In the genomic region with DNA sequence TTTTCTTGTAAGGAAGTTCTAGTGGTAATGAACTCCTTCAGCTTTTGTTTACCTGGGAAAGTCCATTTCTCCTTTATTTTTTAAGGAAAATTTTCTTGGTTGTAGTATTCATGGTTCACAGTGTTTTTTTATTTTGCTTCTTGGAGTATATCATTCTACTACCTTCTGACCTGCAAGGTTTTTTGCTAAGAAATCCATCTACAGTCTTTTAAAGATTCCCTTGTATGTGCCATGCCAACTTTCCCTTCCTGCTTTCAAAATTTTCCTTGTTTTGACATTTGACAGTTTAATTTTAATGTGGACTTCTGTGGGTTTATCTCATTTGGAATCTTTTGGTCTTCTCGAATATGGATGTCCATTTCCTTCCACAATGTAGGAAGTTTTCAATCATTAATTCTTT, we compare ENCODE assay signal across 37 cellular contexts.
DNase-seq lines count a peak whose midpoint lies in the region; ATAC-seq, FAIRE-seq and TF ChIP-seq lines count a peak whose summit lies in the region.
"Had no signal": no experiment of that assay in that cellular context is flagged by ENCODE, and none has a peak within 500 bp of the region (broad histone marks: within the 10 kb centered on the region; RNA-seq: fewer than 3 reads in every experiment).

No MANE protein-coding gene starts in this region.

- SMC1A ChIA-PET in GM12878 (lab: Charles Lee; ENCODE audit: uncharacterized antibody, unreplicated experiment) = no interaction called here

- H3K4me3 Mint-ChIP-seq in MCF 10A (ENCODE audit: unreplicated experiment) (no peak overlapping the region), natural killer cell (no peak overlapping the region)
- H3K4me3 Mint-ChIP-seq: B cell; CD14-positive monocyte; CD4-positive, alpha-beta memory T cell; CD4-positive, alpha-beta T cell; CD4-positive, CD25-positive, alpha-beta regulatory T cell; CD8-positive, alpha-beta memory T cell; CD8-positive, alpha-beta T cell had no signal

- in situ Hi-C loops in GM12878 (cut with MboI) = no loop called here

- H3K27me3 ChIP-seq in HCT116 (ENCODE audit: insufficient read depth, low read length) (no peaks in the 10 kb centered on the region), GM12878 (replicated peaks in 1 of 2; ENCODE audit: control insufficient read depth in 2 of 2, insufficient read depth in 2 of 2, low read length in 1 of 2) (no peaks in the 10 kb centered on the region), right cardiac atrium (ENCODE audit: control insufficient read depth, insufficient read depth) (no peaks in the 10 kb centered on the region)
- H3K27me3 ChIP-seq: BE2C; BLaER1; BLaER1 treated with 17β-estradiol and CSF1 and Interleukin-3, amounts not matched to agents 10 nM and 100 nM had no signal

- ATAC-seq in HCT116 (no peak), GM12878 (no peak), HG02763 (IDR thresholded peaks at IDR 0.05; ENCODE audit: unreplicated experiment) (no peak), right cardiac atrium (no peak), natural killer cell (no peak)
- ATAC-seq: A549; CD8-positive, alpha-beta T cell had no signal

- H3K36me3 Mint-ChIP-seq in MCF 10A (ENCODE audit: insufficient read depth, unreplicated experiment) = no peaks in the 10 kb centered on the region
- H3K36me3 Mint-ChIP-seq in natural killer cell = peaks cover 19% of the 10 kb centered on the region
- H3K36me3 Mint-ChIP-seq: CD14-positive monocyte; CD4-positive, alpha-beta memory T cell; CD4-positive, CD25-positive, alpha-beta regulatory T cell; CD8-positive, alpha-beta memory T cell; CD8-positive, alpha-beta T cell had no signal

- no peak overlapping the region for H2AFZ ChIP-seq in HCT116 (ENCODE audit: low read depth, low read length, poor library complexity, severe bottlenecking)
- no peak overlapping the region for H2AFZ ChIP-seq in GM12878 (ENCODE audit: control insufficient read depth, low read depth, low read length)

- no peaks in the 10 kb centered on the region; the same call in 1 of the 2 replicates for H3K9me2 ChIP-seq in HCT116 (ENCODE audit: insufficient read depth)

- no peak for TF ChIP-seq RAD21 in HCT116 (IDR thresholded peaks at IDR 0.05; ENCODE audit: low read depth)
- no peak for TF ChIP-seq RAD21 in GM12878 (IDR thresholded peaks at IDR 0.05; ENCODE audit: insufficient read depth, low read depth, low read length)

- CTCF ChIA-PET in HCT116 (lab: Charles Lee) (no interaction called here), HEK293 (lab: Yijun Ruan, JAX) (no interaction called here), GM12878 (lab: Yijun Ruan, JAX) (no interaction called here), MCF 10A (lab: Yijun Ruan, JAX) (no interaction called here)

- H3K9me3 ChIP-seq in HCT116 (ENCODE audit: control insufficient read depth in 1 of 2, insufficient read depth in 1 of 2, low read depth in 1 of 2, low read length in 2 of 2) (no peaks in the 10 kb centered on the region; a peak in 1 of 4 replicates), HEK293 (ENCODE audit: control insufficient read depth, insufficient read depth, low read depth, low read length) (no peaks in the 10 kb centered on the region), GM12878 (replicated peaks; ENCODE audit: control insufficient read depth, insufficient read depth, low read length) (no peaks in the 10 kb centered on the region), right cardiac atrium (ENCODE audit: control insufficient read depth, low read length) (no peaks in the 10 kb centered on the region)
- H3K9me3 ChIP-seq: A549, BE2C, Caco-2 had no signal

- H3K9me3 Mint-ChIP-seq in MCF 10A (ENCODE audit: unreplicated experiment) (peaks cover 19% of the 10 kb centered on the region), natural killer cell (peaks cover 12 to 15% of the 10 kb centered on the region in 2 donors)

- H3K27ac Mint-ChIP-seq in MCF 10A (ENCODE audit: low read depth, unreplicated experiment) (no peak overlapping the region), natural killer cell (no peak overlapping the region)
- H3K27ac Mint-ChIP-seq: B cell; CD14-positive monocyte; CD4-positive, alpha-beta T cell; CD4-positive, CD25-positive, alpha-beta regulatory T cell; CD8-positive, alpha-beta memory T cell; CD8-positive, alpha-beta T cell had no signal

- H3K9ac ChIP-seq in HCT116 (ENCODE audit: low read length) (no peak overlapping the region), GM12878 (ENCODE audit: control insufficient read depth, insufficient read depth, low read length) (no peak overlapping the region)
- H3K9ac ChIP-seq: BLaER1; BLaER1 treated with 17β-estradiol and CSF1 and Interleukin-3, amounts not matched to agents 10 nM and 100 nM had no signal

- WGBS in GM12878 (ENCODE audit: insufficient coverage, insufficient replicate concordance, low lambda C conversion rate, missing lambda C conversion rate) = 0% methylated on average over 1 of the region's 1 CpG
- WGBS in right cardiac atrium = 56% methylated on average over 1 of the region's 1 CpG

- H3K4me1 Mint-ChIP-seq in MCF 10A (ENCODE audit: insufficient read depth, unreplicated experiment) (no peaks in the 10 kb centered on the region), natural killer cell (no peaks in the 10 kb centered on the region)
- H3K4me1 Mint-ChIP-seq: B cell; CD14-positive monocyte; CD4-positive, alpha-beta memory T cell; CD4-positive, CD25-positive, alpha-beta regulatory T cell; CD8-positive, alpha-beta memory T cell had no signal

- H3K4me2 ChIP-seq in HCT116 (ENCODE audit: low read length) (no peak overlapping the region), GM12878 (ENCODE audit: control insufficient read depth, insufficient read depth) (no peak overlapping the region)
- H3K4me2 ChIP-seq: A549; BLaER1; BLaER1 treated with 17β-estradiol and CSF1 and Interleukin-3, amounts not matched to agents 10 nM and 100 nM had no signal

- no peak for TF ChIP-seq POLR2A in HCT116 (IDR thresholded peaks at IDR 0.05; ENCODE audit: borderline replicate concordance, extremely low read depth, insufficient read depth, insufficient read length)
- TF ChIP-seq POLR2A in GM12878 (IDR thresholded peaks at IDR 0.05; ENCODE audit: low read depth, low read length) = no peak

- H3K36me3 ChIP-seq in HCT116 (ENCODE audit: control insufficient read depth in 1 of 2, insufficient read depth in 2 of 2, low read length in 2 of 2) (no peaks in the 10 kb centered on the region), HEK293 (ENCODE audit: control insufficient read depth in 2 of 2, insufficient read depth in 1 of 2, low read length in 2 of 2) (no peaks in the 10 kb centered on the region), GM12878 (ENCODE audit: control insufficient read depth in 2 of 2, insufficient read depth in 2 of 2, low read length in 1 of 2) (no peaks in the 10 kb centered on the region)
- H3K36me3 ChIP-seq: BE2C; BLaER1; BLaER1 treated with 17β-estradiol and CSF1 and Interleukin-3, amounts not matched to agents 10 nM and 100 nM had no signal

- BruUV-seq in HCT116 (replicated peaks; lab: Mats Ljungman, UMichigan) = no TSS peak
- no TSS peak for BruUV-seq in GM12878 (replicated peaks; lab: Mats Ljungman, UMichigan)
- BruUV-seq in MCF 10A (replicated peaks; lab: Mats Ljungman, UMichigan) = no TSS peak

- no peaks in the 10 kb centered on the region for H4K20me1 ChIP-seq in HCT116 (ENCODE audit: insufficient read depth)
- H4K20me1 ChIP-seq in GM12878 (ENCODE audit: control insufficient read depth, insufficient read depth) = no peaks in the 10 kb centered on the region
- H4K20me1 ChIP-seq: BLaER1; BLaER1 treated with 17β-estradiol and CSF1 and Interleukin-3, amounts not matched to agents 10 nM and 100 nM had no signal

- TF ChIP-seq CTCF in HCT116 (IDR thresholded peaks at IDR 0.05 in 2 of 3, conservative IDR thresholded peaks at IDR 0.05 in 1 of 3; ENCODE audit: borderline replicate concordance in 1 of 3, insufficient read depth in 1 of 3, low read depth in 2 of 3, low read length in 2 of 3) (no peak), HEK293 (tag by site-specific recombination; IDR thresholded peaks at IDR 0.05) (no peak), GM12878 (IDR thresholded peaks at IDR 0.05 in 2 of 3, conservative IDR thresholded peaks at IDR 0.05 in 1 of 3; ENCODE audit: control insufficient read depth in 2 of 3, extremely low read depth in 1 of 3, insufficient read depth in 1 of 3, low read depth in 3 of 3, low read length in 3 of 3) (no peak), MCF 10A (IDR thresholded peaks at IDR 0.05; ENCODE audit: unreplicated experiment) (no peak), natural killer cell (IDR thresholded peaks at IDR 0.05) (no peak)

- POLR2A ChIA-PET in HCT116 (lab: Charles Lee) (no interaction called here), HEK293 (lab: Yijun Ruan, JAX) (no interaction called here), GM12878 (lab: Charles Lee) (no interaction called here), MCF 10A (lab: Yijun Ruan, JAX) (interaction anchor here (0.6 kb wide), 1 partner anchor 591 kb away, joined by 3 read pairs; no protein-coding TSS in a partner anchor)

- no peak for TF ChIP-seq EP300 in GM12878 (IDR thresholded peaks at IDR 0.05; ENCODE audit: borderline replicate concordance in 1 of 2, control insufficient read depth in 1 of 2, low read depth in 2 of 2, low read length in 2 of 2)

- intact Hi-C loops in HCT116 (cut with micrococcal nuclease) = no loop called here
- intact Hi-C loops in GM12878 (cut with micrococcal nuclease; ENCODE audit: unreplicated experiment) = no loop called here
- intact Hi-C loops in MCF 10A (cut with micrococcal nuclease) = no loop called here
- intact Hi-C loops in right cardiac atrium (cut with DNase I) = no loop called here
- intact Hi-C loops in natural killer cell (cut with micrococcal nuclease) = no loop called here

- H3K79me2 ChIP-seq in HCT116 (ENCODE audit: insufficient read depth, low read length) (no peaks in the 10 kb centered on the region), GM12878 (ENCODE audit: control insufficient read depth, insufficient read depth, low read length) (no peaks in the 10 kb centered on the region)

- H3K4me3 ChIP-seq in HCT116 (replicated peaks in 1 of 2; ENCODE audit: low read depth in 1 of 2, low read length in 2 of 2) (no peak overlapping the region), HEK293 (ENCODE audit: low read depth, low read length) (no peak overlapping the region), GM12878 (no peak overlapping the region), right cardiac atrium (ENCODE audit: low read length) (no peak overlapping the region)
- H3K4me3 ChIP-seq: A549; BLaER1; BLaER1 treated with 17β-estradiol and CSF1 and Interleukin-3, amounts not matched to agents 10 nM and 100 nM had no signal

- RAD21 ChIA-PET in HCT116 (lab: Charles Lee; ENCODE audit: low non-redundant PET in 1 of 2, low total read pairs in 2 of 2, uncharacterized antibody in 2 of 2, unreplicated experiment in 2 of 2) = no interaction called here
- RAD21 ChIA-PET in GM12878 (lab: Charles Lee; ENCODE audit: unreplicated experiment) = no interaction called here

- no peaks in the 10 kb centered on the region for H3K4me1 ChIP-seq in HCT116 (ENCODE audit: control insufficient read depth in 1 of 2, insufficient read depth in 2 of 2, low read length in 2 of 2)
- H3K4me1 ChIP-seq in HEK293 (ENCODE audit: control insufficient read depth, insufficient read depth, low read length) = no peaks in the 10 kb centered on the region
- no peaks in the 10 kb centered on the region for H3K4me1 ChIP-seq in GM12878 (ENCODE audit: control insufficient read depth, insufficient read depth, low read length)
- H3K4me1 ChIP-seq in right cardiac atrium (ENCODE audit: control insufficient read depth, insufficient read depth, low read length) = no peaks in the 10 kb centered on the region
- H3K4me1 ChIP-seq: A549; BE2C; BLaER1; BLaER1 treated with 17β-estradiol and CSF1 and Interleukin-3, amounts not matched to agents 10 nM and 100 nM; Caco-2 had no signal

- DNase-seq in HCT116 (ENCODE audit: low read depth, low spot score) = no peak
- DNase-seq in OCI-M1 (lab: John Stamatoyannopoulos, UW) = peak; percentile 7
- no peak for DNase-seq in GM12878 (ENCODE audit: low read depth, low spot score)
- no peak for DNase-seq in MCF 10A (ENCODE audit: unreplicated experiment)
- DNase-seq in right cardiac atrium = no peak
- DNase-seq in natural killer cell = no peak
- DNase-seq: 8988T; ACHN; AML-193; BE2C; C1 segment of cervical spinal cord; Caco-2; Calu3; CD4-positive, alpha-beta memory T cell; CD4-positive, alpha-beta T cell; CD4-positive, CD25-positive, alpha-beta regulatory T cell; CD8-positive, alpha-beta memory T cell; CD8-positive, alpha-beta T cell; COR-L47; DMS 273 treated with DMSO at 0.1 percent for 48 hours; DMS153; DMS53; DMS79; DMS79 treated with DMSO at 0.1 percent for 48 hours; DND-41; EL had no signal

- FAIRE-seq in GM12878 (lab: Jason Lieb, UNC) = no peak
- FAIRE-seq: A204.1, A549, D721Med had no signal

- H3K27me3 Mint-ChIP-seq in MCF 10A (ENCODE audit: insufficient read depth, unreplicated experiment) (no peaks in the 10 kb centered on the region), natural killer cell (ENCODE audit: low read depth in 2 of 2) (no peaks in the 10 kb centered on the region)
- H3K27me3 Mint-ChIP-seq: B cell; CD4-positive, alpha-beta memory T cell; CD4-positive, alpha-beta T cell; CD4-positive, CD25-positive, alpha-beta regulatory T cell; CD8-positive, alpha-beta memory T cell had no signal

- H3K27ac ChIP-seq in HCT116 (ENCODE audit: low read depth, low read length) = no peak overlapping the region
- H3K27ac ChIP-seq in HEK293 (ENCODE audit: extremely low read depth, low read depth, low read length) = no peak overlapping the region
- H3K27ac ChIP-seq in GM12878 (ENCODE audit: control insufficient read depth, insufficient read depth) = no peak overlapping the region
- H3K27ac ChIP-seq in right cardiac atrium (ENCODE audit: low read length) = no peak overlapping the region
- H3K27ac ChIP-seq: 22Rv1; A549; BLaER1; BLaER1 treated with 17β-estradiol and CSF1 and Interleukin-3, amounts not matched to agents 10 nM and 100 nM; C4-2B had no signal
